ENCODE assay signal across 8 cellular contexts in the genomic region with DNA sequence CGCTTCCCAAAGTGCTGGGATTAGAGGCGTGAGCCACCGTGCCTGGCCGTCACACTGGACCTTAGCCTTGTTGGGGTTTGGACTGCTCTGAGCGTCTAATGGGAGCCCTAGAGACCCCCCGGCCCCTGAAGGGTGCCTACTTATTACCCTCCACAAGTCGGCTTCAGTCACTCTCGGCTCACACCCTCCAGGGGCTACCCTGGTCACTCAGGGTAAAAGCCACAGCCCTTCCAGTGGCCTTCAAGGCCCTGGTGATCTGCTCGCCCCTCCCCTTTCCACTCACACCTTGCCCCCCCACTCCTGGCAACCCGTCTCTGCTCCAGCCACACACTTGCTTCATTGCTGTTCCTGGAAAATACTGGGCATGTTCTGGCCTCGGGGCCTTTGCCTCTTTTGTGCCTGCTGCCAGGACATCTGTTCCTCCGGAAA. TPM values are rescaled to one million over a fixed set of nuclear protein-coding genes. Genes with fewer than 3 reads are reported as not detected.
A peak's percentile ranks its signal among the peaks of the same experiment; 100 is the strongest.
DNase-seq lines count a peak whose midpoint lies in the region; ATAC-seq and TF ChIP-seq lines count a peak whose summit lies in the region.

No MANE protein-coding gene starts in this region.

- H3K4me1 Mint-ChIP-seq in natural killer cell = peaks cover 16 to 34% of the 10 kb centered on the region in 2 donors

- ATAC-seq in natural killer cell = peak in 1 of 3 donors; percentile 4
- ATAC-seq in HG02852 (IDR thresholded peaks at IDR 0.05; ENCODE audit: unreplicated experiment) = no peak

- intact Hi-C loops in natural killer cell (cut with micrococcal nuclease) = loop anchor here (2.0 kb wide), 1 partner anchor 14 kb away; no protein-coding TSS in a partner anchor

- H3K9me3 Mint-ChIP-seq in natural killer cell = no peaks in the 10 kb centered on the region

- peak; percentile 14 for DNase-seq in EH (ENCODE audit: low read depth)
- peak; percentile 54 for DNase-seq in NCI-H2171 (lab: John Stamatoyannopoulos, UW)
- DNase-seq in dermis blood vessel endothelial cell = peak; percentile 13
- peak; percentile 43 for DNase-seq in natural killer cell
- DNase-seq in NCI-H345 treated with DMSO at 0.1 percent for 48 hours (lab: John Stamatoyannopoulos, UW; ENCODE audit: unreplicated experiment) = no peak
- DNase-seq in NCI-H187 treated with DMSO at 0.1 percent for 48 hours (lab: John Stamatoyannopoulos, UW) = no peak
- DNase-seq in LoVo (ENCODE audit: low spot score) = no peak

- no peaks in the 10 kb centered on the region for H3K27me3 Mint-ChIP-seq in natural killer cell (ENCODE audit: low read depth in 2 of 2)

- no peaks in the 10 kb centered on the region for H3K36me3 Mint-ChIP-seq in natural killer cell

- TF ChIP-seq CTCF in natural killer cell (IDR thresholded peaks at IDR 0.05) = no peak

- H3K4me3 Mint-ChIP-seq in natural killer cell = peak overlapping the region; percentile 93

- peak overlapping the region; percentile 100 for H3K27ac Mint-ChIP-seq in natural killer cell

RNA-seq across cellular contexts. Expression of a gene that starts 3.6 kb away (rescaled TPM):
- 0.28 TPM in 1 of 2 replicates, not detected in the other for total RNA-seq in dermis blood vessel endothelial cell
- total RNA-seq in natural killer cell = 1 to 10 TPM; 3.0 to 7.6 (median 4.4) TPM

RNA-seq across cellular contexts. Expression of a gene that starts 39.5 kb away (rescaled TPM):
- total RNA-seq in dermis blood vessel endothelial cell (4.9 and 6.8 TPM in 2 replicates), natural killer cell (1 to 10 TPM; 6.3 to 8.4 (median 7.9) TPM)

RNA-seq across cellular contexts. Expression of a gene that starts 46.7 kb away (rescaled TPM):
- 20.3 and 35.2 TPM in 2 replicates for total RNA-seq in dermis blood vessel endothelial cell
- total RNA-seq in natural killer cell = 10 to 100 TPM; 64.6 to 74.1 (median 70.8) TPM

Comparison
In these comparisons a context has a peak if more than half of its experiments do, and no peak if none do; other contexts are left out.
1. DNase-seq: peak in EH (single experiment), NCI-H2171 (single experiment), dermis blood vessel endothelial cell (single experiment) and natural killer cell (single experiment); none in NCI-H345 treated with DMSO at 0.1 percent for 48 hours (single experiment), NCI-H187 treated with DMSO at 0.1 percent for 48 hours (single experiment) and LoVo (single experiment).